Comparison of ENCODE assay signal across 21 cellular contexts in the genomic region with DNA sequence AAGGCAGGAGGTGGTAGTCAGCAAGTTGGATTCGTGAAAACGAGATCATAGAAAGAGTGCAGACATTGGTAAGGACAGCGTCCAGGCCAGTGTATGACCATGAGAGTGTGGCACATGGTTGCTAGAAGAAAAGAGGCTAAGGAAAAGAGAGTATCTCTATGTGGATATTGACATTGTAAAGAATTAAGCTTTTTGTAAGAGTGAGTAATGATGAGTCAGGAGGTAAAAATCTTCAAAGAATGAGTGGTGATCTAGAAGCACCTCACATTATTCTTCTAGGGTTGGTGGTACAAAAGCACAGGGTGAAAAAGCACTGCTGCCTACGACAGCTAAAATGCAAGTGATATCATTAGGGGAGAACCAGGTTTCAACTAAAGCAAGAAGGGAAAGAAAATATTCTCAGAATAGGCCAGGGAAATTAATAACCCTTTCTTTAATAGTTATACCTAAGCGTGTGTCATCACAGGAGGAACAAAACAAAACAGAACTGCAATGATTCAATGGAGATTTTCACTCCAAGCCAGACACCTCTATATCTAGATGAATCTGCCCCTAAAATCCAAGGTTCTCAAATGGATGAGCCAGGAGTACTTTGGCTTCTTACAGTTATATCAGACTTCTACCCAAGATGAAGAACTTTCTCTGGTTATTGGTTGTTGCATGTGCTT.
DNase-seq lines count a peak whose midpoint lies in the region; ATAC-seq and TF ChIP-seq lines count a peak whose summit lies in the region.
"Had no signal": no experiment of that assay in that cellular context is flagged by ENCODE, and none has a peak within 500 bp of the region (broad histone marks: within the 10 kb centered on the region; RNA-seq: fewer than 3 reads in every experiment).

No MANE protein-coding gene starts in this region.

- H3K4me2 ChIP-seq in PC-3 (ENCODE audit: low read length) (peak overlapping the region; percentile 53), osteoblast (ENCODE audit: insufficient read depth, low read length) (no peak overlapping the region)

- DNase-seq in Daoy (ENCODE audit: low read depth) (peak; percentile 41), PC-3 (peak; percentile 92), epithelial cell of esophagus (ENCODE audit: low read depth) (peak; percentile 70), osteoblast (ENCODE audit: insufficient read length, low spot score, missing footprints) (peak; percentile 62), activated gamma-delta T cell (lab: John Stamatoyannopoulos, UW) (no peak), cortex of kidney (lab: John Stamatoyannopoulos, UW) (no peak), pons (ENCODE audit: low spot score) (no peak), NCI-H2107 treated with DMSO at 0.1 percent for 48 hours (lab: John Stamatoyannopoulos, UW; ENCODE audit: unreplicated experiment) (no peak)
- DNase-seq: activated CD4-positive, alpha-beta T cell treated with anti-CD3 and anti-CD28 coated beads, Interleukin-2, amount 10 ng/mL, durations not matched to agents 7 days and 5 days; activated T-cell treated with anti-CD3 and anti-CD28 coated beads, Interleukin-2, amount 50 U/mL, for 24 hours; amniotic stem cell; CD4-positive, alpha-beta memory T cell; heart left ventricle; left lung; naive B cell; NCI-H1105; NCI-H510A; stimulated activated naive CD8-positive, alpha-beta T cell treated with anti-CD3 and anti-CD28 coated beads, Interleukin-15, amount 100 ng/mL, for 72 hours; T-helper 2 cell had no signal

- no peaks in the 10 kb centered on the region for H3K36me3 ChIP-seq in PC-3 (ENCODE audit: low read depth, low read length)
- no peaks in the 10 kb centered on the region for H3K36me3 ChIP-seq in osteoblast (ENCODE audit: insufficient read depth, low read length)
- H3K36me3 ChIP-seq: heart left ventricle, left lung had no signal

- no peaks in the 10 kb centered on the region for H3K9me2 ChIP-seq in PC-3 (replicated peaks; ENCODE audit: low read length)

- peak; percentile 93 for ATAC-seq in PC-3
- ATAC-seq: heart left ventricle; HepG2; left lung; sciatic nerve; stimulated activated naive CD8-positive, alpha-beta T cell treated with anti-CD3 and anti-CD28 coated beads, Interleukin-15, amount 100 ng/mL, for 72 hours had no signal

- H2AFZ ChIP-seq in PC-3 (ENCODE audit: low read length) (peak overlapping the region; percentile 20), osteoblast (ENCODE audit: low read length) (no peak overlapping the region)

- POLR2A ChIA-PET in PC-3 (lab: Charles Lee; ENCODE audit: unreplicated experiment): no interaction called here

- H4K20me1 ChIP-seq in PC-3 (ENCODE audit: low read length) (no peaks in the 10 kb centered on the region), osteoblast (ENCODE audit: insufficient read depth, low read length) (no peaks in the 10 kb centered on the region)

- intact Hi-C loops in PC-3 (cut with micrococcal nuclease): loop anchor here (10.0 kb wide), 2 partner anchors 139 to 589 kb away; no protein-coding TSS in a partner anchor

- H3K4me3 ChIP-seq in PC-3 (ENCODE audit: low read length): no peak overlapping the region
- H3K4me3 ChIP-seq in epithelial cell of esophagus (ENCODE audit: low read length): no peak overlapping the region
- no peak overlapping the region for H3K4me3 ChIP-seq in osteoblast (ENCODE audit: insufficient read depth, low read length)
- H3K4me3 ChIP-seq: heart left ventricle, left lung had no signal

- H3K79me2 ChIP-seq in PC-3 (ENCODE audit: low read length) (no peaks in the 10 kb centered on the region), osteoblast (ENCODE audit: insufficient read depth, low read length) (no peaks in the 10 kb centered on the region)

- H3K9me3 ChIP-seq in PC-3 (ENCODE audit: low read length) (no peaks in the 10 kb centered on the region), osteoblast (ENCODE audit: low read depth, low read length) (no peaks in the 10 kb centered on the region)
- H3K9me3 ChIP-seq: heart left ventricle, left lung had no signal

- BruUV-seq in PC-3 (replicated peaks; lab: Mats Ljungman, UMichigan): no TSS peak

- H3K27me3 ChIP-seq in PC-3 (ENCODE audit: low read length): no peaks in the 10 kb centered on the region
- H3K27me3 ChIP-seq in osteoblast (ENCODE audit: insufficient read depth, low read length): no peaks in the 10 kb centered on the region
- H3K27me3 ChIP-seq: heart left ventricle, left lung had no signal

- no peak for TF ChIP-seq CTCF in PC-3 (conservative IDR thresholded peaks at IDR 0.05; ENCODE audit: low read depth, low read length)
- TF ChIP-seq CTCF in epithelial cell of esophagus (IDR thresholded peaks at IDR 0.05; ENCODE audit: insufficient read depth, low read depth, low read length, missing control alignments): no peak
- TF ChIP-seq CTCF in osteoblast (IDR thresholded peaks at IDR 0.05; ENCODE audit: extremely low read depth, low read depth, low read length): no peak

- H3K27ac ChIP-seq in PC-3 (ENCODE audit: low read length) (peak overlapping the region; percentile 68), osteoblast (ENCODE audit: low read depth, low read length) (no peak overlapping the region)
- H3K27ac ChIP-seq: heart left ventricle, left lung had no signal

- CTCF ChIA-PET in PC-3 (lab: Charles Lee): no interaction called here

- no peak overlapping the region for H3K9ac ChIP-seq in PC-3 (ENCODE audit: low read length)

- peaks cover 55% of the 10 kb centered on the region for H3K4me1 ChIP-seq in PC-3 (ENCODE audit: insufficient read depth, low read length)
- peaks cover 10% of the 10 kb centered on the region for H3K4me1 ChIP-seq in osteoblast (ENCODE audit: insufficient read depth, low read length)
- H3K4me1 ChIP-seq: heart left ventricle, left lung had no signal

- peaks cover 3% of the 10 kb centered on the region for H3F3A ChIP-seq in PC-3 (ENCODE audit: low read length, unreplicated experiment)

Comparison
In these comparisons a context has a peak if more than half of its experiments do, and no peak if none do; other contexts are left out.
1. DNase-seq: peak in Daoy (single experiment), PC-3 (single experiment), epithelial cell of esophagus (single experiment) and osteoblast (single experiment); none in activated gamma-delta T cell (single experiment), cortex of kidney (single experiment), pons (single experiment) and NCI-H2107 treated with DMSO at 0.1 percent for 48 hours (single experiment).